14 cellular contexts compared by ENCODE assay signal in the genomic region with DNA sequence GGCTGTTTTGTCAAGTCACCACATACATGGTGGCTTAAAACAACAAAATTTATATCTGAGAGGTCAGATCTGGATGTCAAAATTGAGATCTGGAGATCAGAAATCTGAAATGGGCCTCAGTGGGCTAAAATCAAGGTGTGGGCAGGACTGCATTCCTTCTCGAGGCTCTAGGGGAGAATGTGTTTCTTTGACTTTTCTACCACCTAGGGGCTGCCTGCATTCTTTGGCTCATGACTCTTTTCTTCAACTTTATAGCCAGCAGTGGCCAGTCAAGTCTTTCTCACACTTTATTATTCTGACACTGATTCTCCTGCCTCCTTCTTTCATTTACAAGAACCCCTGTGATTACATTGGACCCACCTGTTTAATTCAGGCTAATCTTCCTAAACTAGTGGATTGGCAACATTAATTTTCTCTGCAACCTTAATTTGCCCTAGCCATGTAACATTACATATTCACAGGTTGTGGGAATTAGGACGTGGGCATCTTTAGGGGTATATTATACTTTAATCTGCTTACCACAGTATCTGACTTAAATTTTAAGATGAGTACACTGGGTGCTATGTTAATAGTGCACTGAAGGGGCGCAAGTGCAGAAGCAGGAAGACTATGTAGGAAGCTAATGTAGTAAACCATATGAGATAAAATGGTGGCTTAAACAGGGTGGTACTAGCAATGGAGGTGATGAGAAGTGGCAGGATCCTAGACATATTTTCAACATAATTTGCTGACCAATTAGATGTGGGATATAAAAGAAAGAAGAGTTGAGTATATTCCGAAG.
DNase-seq lines count a peak whose midpoint lies in the region; ATAC-seq, FAIRE-seq and TF ChIP-seq lines count a peak whose summit lies in the region.
"Had no signal": no experiment of that assay in that cellular context is flagged by ENCODE, and none has a peak within 500 bp of the region (broad histone marks: within the 10 kb centered on the region; RNA-seq: fewer than 3 reads in every experiment).

No MANE protein-coding gene starts in this region.

- ATAC-seq in GM21360 (IDR thresholded peaks at IDR 0.05; ENCODE audit: unreplicated experiment) (peak; percentile 78), omental fat pad (ENCODE audit: low FRiP score) (no peak), HG03097 (IDR thresholded peaks at IDR 0.05; ENCODE audit: low FRiP score, unreplicated experiment) (no peak)

- FAIRE-seq in small intestine (lab: Jason Lieb, UNC): no peak
- FAIRE-seq: endometrium, GM12892 had no signal

- H3K4me3 ChIP-seq in cardiac fibroblast (replicated peaks in 1 of 2; ENCODE audit: low read depth in 2 of 2, low read length in 2 of 2) (no peak overlapping the region), small intestine (ENCODE audit: low read depth in 1 of 2, low read length in 2 of 2) (no peak overlapping the region)
- H3K4me3 ChIP-seq: adrenal gland had no signal

- TF ChIP-seq CTCF in C4-2B (conservative IDR thresholded peaks at IDR 0.05): peak; percentile 7; the same call in 1 of the 2 replicates
- TF ChIP-seq CTCF in cardiac fibroblast (IDR thresholded peaks at IDR 0.05; ENCODE audit: low read depth, low read length): peak; percentile 11
- no peak for TF ChIP-seq CTCF in omental fat pad (IDR thresholded peaks at IDR 0.05)

- TF ChIP-seq EP300 in Ishikawa (IDR thresholded peaks at IDR 0.05; ENCODE audit: borderline replicate concordance): no peak

- peak; percentile 2; the same call in 1 of the 2 replicates for TF ChIP-seq RAD21 in Ishikawa (IDR thresholded peaks at IDR 0.05; ENCODE audit: low read depth)

- no peaks in the 10 kb centered on the region for H3K9me3 ChIP-seq in small intestine (ENCODE audit: control insufficient read depth, low read depth)
- H3K9me3 ChIP-seq: adrenal gland had no signal

- H3K27ac ChIP-seq in C4-2B (no peak overlapping the region), small intestine (ENCODE audit: low read depth in 1 of 2, low read length in 1 of 2) (no peak overlapping the region)
- H3K27ac ChIP-seq: adrenal gland had no signal

- 73 to 87% (median 79%) methylated on average over 4 of the region's 4 CpGs for WGBS in small intestine, 3 donors

- H3K4me1 ChIP-seq in small intestine (ENCODE audit: control insufficient read depth in 2 of 2, insufficient read depth in 1 of 2, low read depth in 1 of 2, low read length in 1 of 2): no peaks in the 10 kb centered on the region
- H3K4me1 ChIP-seq: adrenal gland had no signal

- no peaks in the 10 kb centered on the region for H3K27me3 ChIP-seq in small intestine (ENCODE audit: control insufficient read depth in 2 of 2, insufficient read depth in 2 of 2, low read length in 2 of 2)
- H3K27me3 ChIP-seq: adrenal gland had no signal

- DNase-seq in cardiac fibroblast (ENCODE audit: low read depth in 2 of 2): no peak
- no peak for DNase-seq in small intestine
- DNase-seq in omental fat pad (ENCODE audit: low spot score): no peak
- no peak for DNase-seq in LoVo (ENCODE audit: low spot score)
- DNase-seq: adrenal gland, HCEC 1CT, nephron progenitor cell, T-helper 1 cell had no signal

- no peaks in the 10 kb centered on the region for H3K36me3 ChIP-seq in small intestine (ENCODE audit: control insufficient read depth in 2 of 2, insufficient read depth in 2 of 2, low read length in 2 of 2)
- H3K36me3 ChIP-seq: adrenal gland had no signal

TF ChIP-seq in Ishikawa, 13 proteins besides CTCF, POLR2A, EP300 and RAD21:
- TF ChIP-seq CEBPB (IDR thresholded peaks at IDR 0.05) (no peak), TCF12 (IDR thresholded peaks at IDR 0.05; ENCODE audit: low read depth) (no peak)

Comparison
In these comparisons a context has a peak if more than half of its experiments do, and no peak if none do; other contexts are left out.
1. CTCF ChIP-seq: peak in C4-2B (single experiment) and cardiac fibroblast (single experiment); none in omental fat pad (0 of 3).